9 cellular contexts compared by ENCODE assay signal in the genomic region with DNA sequence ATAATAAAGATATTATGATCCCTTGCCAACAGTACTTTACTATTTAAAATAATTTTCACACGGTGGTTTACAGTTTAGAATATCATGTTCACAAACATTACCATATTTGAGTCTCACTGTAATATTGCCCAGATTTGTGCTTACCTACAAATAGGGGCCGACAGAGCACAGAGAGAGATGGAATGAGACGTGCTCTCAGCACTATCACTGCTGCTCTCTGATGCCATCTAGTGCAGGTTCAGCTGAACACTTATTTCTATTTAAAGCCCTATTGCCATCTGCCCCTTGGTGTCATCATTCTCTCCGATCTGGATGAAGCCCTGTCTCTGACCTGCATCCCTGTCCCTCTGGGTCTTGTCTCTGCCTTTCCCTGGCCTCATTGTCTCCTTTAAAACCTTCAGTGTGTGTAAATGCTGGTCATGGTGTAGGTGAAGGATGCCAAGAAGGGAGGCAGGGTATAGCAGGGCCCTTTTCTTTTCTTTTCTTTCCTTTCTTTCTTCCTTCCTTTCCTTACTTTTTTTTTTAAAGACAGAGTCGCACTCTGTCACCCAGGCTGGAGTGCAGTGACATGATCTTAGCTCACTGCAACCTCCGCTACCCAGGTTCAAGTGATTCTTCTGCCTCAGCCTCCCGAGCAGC. TPM values are rescaled to one million over a fixed set of nuclear protein-coding genes. Genes with fewer than 3 reads are reported as not detected.
DNase-seq lines count a peak whose midpoint lies in the region; ATAC-seq and TF ChIP-seq lines count a peak whose summit lies in the region.
"Had no signal": no experiment of that assay in that cellular context is flagged by ENCODE, and none has a peak within 500 bp of the region (broad histone marks: within the 10 kb centered on the region; RNA-seq: fewer than 3 reads in every experiment).

No MANE protein-coding gene starts in this region.

- no peaks in the 10 kb centered on the region for H3K4me1 ChIP-seq in colonic mucosa
- H3K4me1 ChIP-seq in liver (ENCODE audit: control insufficient read depth in 4 of 4, insufficient read depth in 4 of 4, low read length in 3 of 4), result no peaks in the 10 kb centered on the region

- H3K27ac ChIP-seq in colonic mucosa (no peak overlapping the region), liver (ENCODE audit: low read depth in 1 of 2, low read length in 2 of 2) (no peak overlapping the region)
- H3K27ac ChIP-seq: epithelial cell of prostate had no signal

- peak; percentile 95 to 96 for TF ChIP-seq RAD21 in liver (IDR thresholded peaks at IDR 0.05)

- TF ChIP-seq CTCF in GM06990 (IDR thresholded peaks at IDR 0.05; ENCODE audit: insufficient read depth, low read length, poor library complexity, severe bottlenecking) (peak; percentile 77), colonic mucosa (IDR thresholded peaks at IDR 0.05) (peak; percentile 64), liver (IDR thresholded peaks at IDR 0.05; ENCODE audit: low read depth, low read length, missing input control) (peak; percentile 82)

- no peak overlapping the region for H3K4me3 ChIP-seq in GM06990 (replicated peaks; ENCODE audit: low read depth, low read length)
- H3K4me3 ChIP-seq in colonic mucosa, result no peak overlapping the region
- no peak overlapping the region for H3K4me3 ChIP-seq in liver (ENCODE audit: low read depth in 1 of 3, low read length in 3 of 3)

- H3K36me3 ChIP-seq in GM06990 (ENCODE audit: control insufficient read depth, insufficient read depth, low read length) (no peaks in the 10 kb centered on the region), colonic mucosa (no peaks in the 10 kb centered on the region), liver (ENCODE audit: control insufficient read depth in 4 of 4, insufficient read depth in 3 of 4, low read depth in 1 of 4, low read length in 3 of 4) (no peaks in the 10 kb centered on the region)

- no peak for DNase-seq in GM06990 (ENCODE audit: extremely low read depth, insufficient read length)
- peak; percentile 67 for DNase-seq in NCI-H510A (lab: John Stamatoyannopoulos, UW)
- peak; percentile 29 for DNase-seq in activated CD4-positive, alpha-beta T cell treated with anti-CD3 and anti-CD28 coated beads for 1 hour
- peak; percentile 58 for DNase-seq in colonic mucosa
- DNase-seq in stromal cell of bone marrow (ENCODE audit: low read depth), result peak; percentile 46

- H3K9me3 ChIP-seq in colonic mucosa (no peaks in the 10 kb centered on the region), liver (ENCODE audit: control insufficient read depth in 4 of 4, low read length in 3 of 4) (no peaks in the 10 kb centered on the region)

- H3K9ac ChIP-seq in colonic mucosa (ENCODE audit: low read depth in 2 of 2, low read length in 2 of 2), result no peak overlapping the region
- no peak overlapping the region for H3K9ac ChIP-seq in liver (ENCODE audit: low read depth in 1 of 2, low read length in 2 of 2)

- H3K27me3 ChIP-seq in GM06990 (replicated peaks; ENCODE audit: control insufficient read depth, insufficient read depth, low read length) (no peaks in the 10 kb centered on the region), colonic mucosa (no peaks in the 10 kb centered on the region), liver (ENCODE audit: control insufficient read depth in 4 of 4, insufficient read depth in 4 of 4, low read length in 3 of 4) (peaks cover 0 to 4% (median 0%) of the 10 kb centered on the region in 4 donors)

- intact Hi-C loops in colonic mucosa (cut with DNase I), result no loop called here

- WGBS in liver, result 27% methylated on average over 7 of the region's 7 CpGs

- ATAC-seq in HG03139 (IDR thresholded peaks at IDR 0.05; ENCODE audit: unreplicated experiment) (peak; percentile 58), GM18502 (IDR thresholded peaks at IDR 0.05; ENCODE audit: poor library complexity, unreplicated experiment) (no peak)

TF ChIP-seq in liver, 16 proteins besides CTCF, POLR2A, EP300 and RAD21:
- TF ChIP-seq, protein P1, sequence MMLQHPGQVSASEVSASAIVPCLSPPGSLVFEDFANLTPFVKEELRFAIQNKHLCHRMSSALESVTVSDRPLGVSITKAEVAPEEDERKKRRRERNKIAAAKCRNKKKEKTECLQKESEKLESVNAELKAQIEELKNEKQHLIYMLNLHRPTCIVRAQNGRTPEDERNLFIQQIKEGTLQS (IDR thresholded peaks at IDR 0.05), result peak; percentile 56
- TF ChIP-seq, protein P2, sequence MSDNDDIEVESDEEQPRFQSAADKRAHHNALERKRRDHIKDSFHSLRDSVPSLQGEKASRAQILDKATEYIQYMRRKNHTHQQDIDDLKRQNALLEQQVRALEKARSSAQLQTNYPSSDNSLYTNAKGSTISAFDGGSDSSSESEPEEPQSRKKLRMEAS (IDR thresholded peaks at IDR 0.05), result no peak
- TF ChIP-seq RXRA (IDR thresholded peaks at IDR 0.05), result peak; percentile 6 to 11

RNA-seq across cellular contexts. Expression of a gene that starts 6.9 kb away (rescaled TPM):
- total RNA-seq in colonic mucosa (10 to 100 TPM; 12.3 to 31.3 TPM), liver (10 to 100 TPM in 1 of 2 donors, 1 to 10 TPM in 1; 7.6 to 18.7 TPM)
- 10 to 100 TPM; 13.8 to 23.6 TPM for polyA plus RNA-seq in liver

RNA-seq across cellular contexts. Expression of a gene that starts 11.1 kb away (rescaled TPM):
- total RNA-seq in colonic mucosa (under 1 TPM in 1 of 2 donors, not detected in 1; 0.96 TPM), liver (under 1 TPM in 1 of 2 donors, not detected in 1; 0.08 TPM)
- under 1 TPM in 1 of 2 donors, not detected in 1; 0.03 TPM for polyA plus RNA-seq in liver

RNA-seq across cellular contexts. Expression of a gene that starts 16.6 kb away (rescaled TPM):
- total RNA-seq in colonic mucosa, result 10 to 100 TPM; 68.4 to 99.8 TPM
- total RNA-seq in liver, result 10 to 100 TPM; 20.6 to 35.0 TPM
- 10 to 100 TPM; 58.9 to 73.8 TPM for polyA plus RNA-seq in liver

RNA-seq across cellular contexts. Expression of a gene that starts 28.6 kb away (rescaled TPM):
- total RNA-seq in colonic mucosa (not detected), liver (under 1 TPM; 0.08 to 0.14 TPM)
- under 1 TPM in 1 of 2 donors, not detected in 1; 0.10 TPM for polyA plus RNA-seq in liver

RNA-seq across cellular contexts. Expression of a gene that starts 33.8 kb away (rescaled TPM):
- under 1 TPM in 1 of 2 donors, not detected in 1; 0.37 TPM for total RNA-seq in colonic mucosa
- not detected for total RNA-seq in liver
- under 1 TPM in 1 of 2 donors, not detected in 1; 0.02 TPM for polyA plus RNA-seq in liver
